ENCODE assay signal across 8 cellular contexts in the genomic region with DNA sequence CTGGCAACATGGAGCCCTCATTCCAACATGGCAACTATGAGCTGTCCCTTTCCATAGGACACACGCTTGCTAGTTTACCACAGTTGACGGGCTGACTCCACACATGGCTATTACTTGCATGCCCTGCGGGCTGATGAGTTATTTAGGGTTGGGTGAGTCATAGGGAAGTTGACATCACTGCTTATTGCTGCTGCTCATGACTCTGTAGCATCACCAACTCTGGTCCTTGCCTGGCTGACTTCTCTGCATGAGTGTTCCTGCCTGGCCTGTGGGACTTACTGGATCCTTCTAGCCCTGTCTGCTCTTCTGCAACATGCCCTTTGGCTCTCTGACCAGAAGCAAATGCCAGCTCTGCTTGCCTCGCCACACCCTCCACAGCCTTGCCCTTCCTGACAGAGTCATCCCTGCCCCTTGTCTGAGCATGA.
DNase-seq lines count a peak whose midpoint lies in the region; ATAC-seq and TF ChIP-seq lines count a peak whose summit lies in the region.

No MANE protein-coding gene starts in this region.

- no peak overlapping the region for H3K4me3 ChIP-seq in MM.1S (ENCODE audit: low read length)

- ATAC-seq in GM19043 (IDR thresholded peaks at IDR 0.05; ENCODE audit: low read depth, unreplicated experiment) (peak; percentile 94), HG03139 (IDR thresholded peaks at IDR 0.05; ENCODE audit: unreplicated experiment) (peak; percentile 78), T-helper 17 cell (peak; percentile 30)

- TF ChIP-seq CTCF in MM.1S (IDR thresholded peaks at IDR 0.05; ENCODE audit: low read length): no peak

- H3K79me2 ChIP-seq in MM.1S (ENCODE audit: low read length): no peaks in the 10 kb centered on the region

- peaks cover 3% of the 10 kb centered on the region for H3K4me1 Mint-ChIP-seq in T-helper 17 cell

- H3K27ac Mint-ChIP-seq in T-helper 17 cell: peak overlapping the region; percentile 21

- H3K36me3 ChIP-seq in MM.1S (replicated peaks; ENCODE audit: insufficient read depth, low read length): peaks cover 4% of the 10 kb centered on the region; the same call in 1 of the 2 replicates

- H3K4me2 ChIP-seq in MM.1S (ENCODE audit: low read depth, low read length): no peak overlapping the region

- H2AFZ ChIP-seq in MM.1S (ENCODE audit: low read length): no peak overlapping the region

- H3K27me3 Mint-ChIP-seq in T-helper 17 cell: no peaks in the 10 kb centered on the region

- H3K9ac ChIP-seq in MM.1S (ENCODE audit: low read length): no peak overlapping the region

- H3K4me3 Mint-ChIP-seq in T-helper 17 cell: no peak overlapping the region

- DNase-seq in AG20443 (ENCODE audit: low spot score): peak; percentile 93
- DNase-seq in T-helper 17 cell: no peak
- peak; percentile 81 for DNase-seq in cardiac septum (ENCODE audit: low spot score)
- peak; percentile 49 for DNase-seq in stimulated activated CD8-positive, alpha-beta memory T cell treated with anti-CD3 and anti-CD28 coated beads, Interleukin-4, amount 100 ng/mL, for 48 hours
- no peak for DNase-seq in MM.1S
- DNase-seq in SKM-1 (lab: John Stamatoyannopoulos, UW; ENCODE audit: unreplicated experiment): no peak

- no peaks in the 10 kb centered on the region for H3K27me3 ChIP-seq in MM.1S (replicated peaks; ENCODE audit: insufficient read depth, low read length)

- no peaks in the 10 kb centered on the region for H3K4me1 ChIP-seq in MM.1S (ENCODE audit: low read length)

- intact Hi-C loops in cardiac septum (cut with DNase I): no loop called here

- no peaks in the 10 kb centered on the region for H4K20me1 ChIP-seq in MM.1S (ENCODE audit: insufficient read depth, low read length)

- H3K9me3 ChIP-seq in T-helper 17 cell (ENCODE audit: control insufficient read depth, low read length, poor library complexity, severe bottlenecking): no peaks in the 10 kb centered on the region
- no peaks in the 10 kb centered on the region for H3K9me3 ChIP-seq in MM.1S (replicated peaks; ENCODE audit: insufficient read depth, low read length)

- no peak overlapping the region for H3K27ac ChIP-seq in MM.1S (ENCODE audit: low read length)

- H3K9me2 ChIP-seq in MM.1S (replicated peaks; ENCODE audit: insufficient read depth, low read length): no peaks in the 10 kb centered on the region

- H3K36me3 Mint-ChIP-seq in T-helper 17 cell (ENCODE audit: low read depth): peaks cover 5% of the 10 kb centered on the region

- no peaks in the 10 kb centered on the region for H3F3A ChIP-seq in MM.1S (ENCODE audit: insufficient read depth, low read length)

Comparison
In these comparisons a context has a peak if more than half of its experiments do, and no peak if none do; other contexts are left out.
1. DNase-seq: peak in AG20443 (single experiment), cardiac septum (single experiment) and stimulated activated CD8-positive, alpha-beta memory T cell treated with anti-CD3 and anti-CD28 coated beads, Interleukin-4, amount 100 ng/mL, for 48 hours (single experiment); none in T-helper 17 cell (0 of 3), MM.1S (single experiment) and SKM-1 (single experiment).
2. ATAC-seq: peak in every context shown above with its lines; median percentile 94 in GM19043; 78 in HG03139; 30 in T-helper 17 cell.